Comparison of ENCODE assay signal across 8 cellular contexts in the genomic region with DNA sequence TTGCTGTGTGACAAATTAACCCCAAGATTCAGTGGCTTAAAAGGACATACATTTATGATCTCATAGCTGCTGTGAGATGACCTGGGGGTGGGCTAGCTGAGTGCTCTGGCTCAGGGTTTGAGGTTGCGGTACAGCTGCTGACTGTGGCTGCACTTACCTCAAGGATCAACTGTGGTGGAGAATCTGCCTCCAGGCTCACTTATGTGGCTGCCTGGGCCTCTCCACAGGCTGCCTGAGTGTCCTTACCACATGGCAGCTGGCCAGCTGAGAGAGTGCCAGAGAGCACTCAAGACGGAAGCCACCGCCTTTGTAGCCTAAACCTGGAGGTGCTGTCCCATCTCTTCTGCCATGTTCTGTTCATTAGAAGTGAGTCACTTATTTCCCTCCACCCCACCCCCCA. TPM values are rescaled to one million over a fixed set of nuclear protein-coding genes. Genes with fewer than 3 reads are reported as not detected.
A peak's percentile ranks its signal among the peaks of the same experiment; 100 is the strongest.
DNase-seq lines count a peak whose midpoint lies in the region; ATAC-seq, FAIRE-seq and TF ChIP-seq lines count a peak whose summit lies in the region.

No MANE protein-coding gene starts in this region.

- no peak for TF ChIP-seq CTCF in AG10803 (conservative IDR thresholded peaks at IDR 0.05; ENCODE audit: low read length)
- TF ChIP-seq CTCF in left ventricle myocardium inferior (IDR thresholded peaks at IDR 0.05; ENCODE audit: borderline replicate concordance): no peak
- no peak for TF ChIP-seq CTCF in esophagus squamous epithelium (IDR thresholded peaks at IDR 0.05)

- no peak for FAIRE-seq in urothelium cell line (lab: Jason Lieb, UNC)

- H3K9me3 ChIP-seq in SK-N-MC (ENCODE audit: low read depth, low read length) (no peaks in the 10 kb centered on the region), left ventricle myocardium inferior (replicated peaks) (no peaks in the 10 kb centered on the region), esophagus squamous epithelium (no peaks in the 10 kb centered on the region)

- H3K27ac ChIP-seq in SK-N-MC: no peak overlapping the region
- H3K27ac ChIP-seq in left ventricle myocardium inferior (replicated peaks): no peak overlapping the region
- H3K27ac ChIP-seq in esophagus squamous epithelium: no peak overlapping the region

- intact Hi-C loops in left ventricle myocardium inferior (cut with micrococcal nuclease) (no loop called here), esophagus squamous epithelium (cut with DNase I) (no loop called here)

- ATAC-seq in HG02885 (IDR thresholded peaks at IDR 0.05; ENCODE audit: poor library complexity, unreplicated experiment): no peak

- TF ChIP-seq POLR2A in esophagus squamous epithelium (IDR thresholded peaks at IDR 0.05): no peak

- H3K4me3 ChIP-seq in AG10803 (ENCODE audit: low read length) (no peak overlapping the region), SK-N-MC (no peak overlapping the region), left ventricle myocardium inferior (no peak overlapping the region), esophagus squamous epithelium (no peak overlapping the region)

- peaks cover 83% of the 10 kb centered on the region for H3K27me3 ChIP-seq in left ventricle myocardium inferior (ENCODE audit: low read depth)
- H3K27me3 ChIP-seq in esophagus squamous epithelium: peaks cover 12 to 97% (median 29%) of the 10 kb centered on the region in 4 donors

- DNase-seq in AG10803 (ENCODE audit: low read depth) (peak; percentile 56), HS-27A (ENCODE audit: low read depth) (peak; percentile 56), SK-N-MC (ENCODE audit: low read depth, low spot score) (peak; percentile 26), left ventricle myocardium inferior (peak; percentile 50), urothelium cell line (ENCODE audit: low spot score) (peak; percentile 75), iPS-NIHi11 (ENCODE audit: low spot score) (no peak), esophagus squamous epithelium (lab: John Stamatoyannopoulos, UW) (no peak)

- H3K36me3 ChIP-seq in SK-N-MC (ENCODE audit: insufficient read depth, low read length) (no peaks in the 10 kb centered on the region), left ventricle myocardium inferior (no peaks in the 10 kb centered on the region), esophagus squamous epithelium (no peaks in the 10 kb centered on the region)

- no peak overlapping the region for H3K9ac ChIP-seq in SK-N-MC (ENCODE audit: insufficient read length)

- WGBS in esophagus squamous epithelium, 2 donors: 0 to 33% methylated on average over 2 to 3 of the region's 3 CpGs

- H3K4me1 ChIP-seq in left ventricle myocardium inferior (peaks cover 26% of the 10 kb centered on the region), esophagus squamous epithelium (peaks cover 15 to 26% (median 19%) of the 10 kb centered on the region in 3 donors)

RNA-seq across cellular contexts. Expression of gene LRRC71, which starts 5.7 kb away (rescaled TPM):
- total RNA-seq in left ventricle myocardium inferior: 0.27 TPM
- not detected for total RNA-seq in esophagus squamous epithelium

RNA-seq across cellular contexts. Expression of gene PEAR1, which starts 32.7 kb away (rescaled TPM):
- total RNA-seq in left ventricle myocardium inferior: 7.1 TPM
- 1 to 10 TPM; 1.1 to 4.6 (median 2.7) TPM for total RNA-seq in esophagus squamous epithelium

Comparison
In these comparisons a context has a peak if more than half of its experiments do, and no peak if none do; other contexts are left out.
1. DNase-seq: peak in AG10803 (single experiment), HS-27A (single experiment), SK-N-MC (single experiment), left ventricle myocardium inferior (single experiment) and urothelium cell line (single experiment); none in iPS-NIHi11 (single experiment) and esophagus squamous epithelium (single experiment).